ENCODE assay signal across 16 cellular contexts in genomic region chr4:156642161-156642560, GRCh38.
"Had no signal": no experiment of that assay in that cellular context is flagged by ENCODE, and none has a peak within 500 bp of the region (broad histone marks: within the 10 kb centered on the region; RNA-seq: fewer than 3 reads in every experiment).

No MANE protein-coding gene starts in this region.

- H3K27me3 ChIP-seq: left lung, neutrophil, thyroid gland, uterus had no signal

- H3K4me3 ChIP-seq: left lung, mucosa of descending colon, thyroid gland, uterus had no signal

- H3K4me1 ChIP-seq: left lung, thyroid gland, uterus had no signal

- H3K9me3 ChIP-seq: left lung, mucosa of descending colon, neutrophil, thyroid gland, uterus had no signal

- H3K27ac ChIP-seq: left lung, neutrophil, thyroid gland, uterus, VCaP had no signal

- H3K36me3 ChIP-seq: left lung, neutrophil, thyroid gland, uterus had no signal

- DNase-seq: activated CD4-positive, alpha-beta memory T cell treated with anti-CD3 and anti-CD28 coated beads, Interleukin-2, amount 10 ng/mL, durations not matched to agents 7 days and 5 days; activated CD4-positive, alpha-beta T cell treated with anti-CD3 and anti-CD28 coated beads for 1 hour; activated naive CD4-positive, alpha-beta T cell treated with anti-CD3 and anti-CD28 coated beads, Interleukin-2, amount 10 ng/mL, durations not matched to agents 7 days and 5 days; activated T-cell treated with anti-CD3 and anti-CD28 coated beads, Interleukin-2, amount 50 U/mL, for 24 hours; hippocampal formation; kidney; left lung; mucosa of descending colon; natural killer cell; stimulated activated CD4-positive, alpha-beta T cell treated with anti-CD3 and anti-CD28 coated beads, Interleukin-2, amount 100 ng/mL, for 48 hours; stimulated activated naive B cell treated with anti-CD40 and anti-IgM and Interleukin-4, amounts not matched to agents 10 μg/mL and 1 μg/mL and 100 μg/mL, for 72 hours; thyroid gland; uterus had no signal

- ATAC-seq: esophagus mucosa; left lung; mucosa of descending colon; natural killer cell; stimulated activated naive B cell treated with anti-CD40 and anti-IgM and Interleukin-4, amounts not matched to agents 10 μg/mL and 1 μg/mL and 100 μg/mL, for 72 hours had no signal
